1 cellular context compared by ENCODE assay signal in genomic region chr1:94143173-94143808, GRCh38.
TF ChIP-seq lines count a peak whose summit lies in the region.

No MANE protein-coding gene starts in this region.

TF ChIP-seq in SK-N-SH, 30 proteins besides CTCF, POLR2A, EP300 and RAD21 (continued from another document):
- TF ChIP-seq, protein P1, sequence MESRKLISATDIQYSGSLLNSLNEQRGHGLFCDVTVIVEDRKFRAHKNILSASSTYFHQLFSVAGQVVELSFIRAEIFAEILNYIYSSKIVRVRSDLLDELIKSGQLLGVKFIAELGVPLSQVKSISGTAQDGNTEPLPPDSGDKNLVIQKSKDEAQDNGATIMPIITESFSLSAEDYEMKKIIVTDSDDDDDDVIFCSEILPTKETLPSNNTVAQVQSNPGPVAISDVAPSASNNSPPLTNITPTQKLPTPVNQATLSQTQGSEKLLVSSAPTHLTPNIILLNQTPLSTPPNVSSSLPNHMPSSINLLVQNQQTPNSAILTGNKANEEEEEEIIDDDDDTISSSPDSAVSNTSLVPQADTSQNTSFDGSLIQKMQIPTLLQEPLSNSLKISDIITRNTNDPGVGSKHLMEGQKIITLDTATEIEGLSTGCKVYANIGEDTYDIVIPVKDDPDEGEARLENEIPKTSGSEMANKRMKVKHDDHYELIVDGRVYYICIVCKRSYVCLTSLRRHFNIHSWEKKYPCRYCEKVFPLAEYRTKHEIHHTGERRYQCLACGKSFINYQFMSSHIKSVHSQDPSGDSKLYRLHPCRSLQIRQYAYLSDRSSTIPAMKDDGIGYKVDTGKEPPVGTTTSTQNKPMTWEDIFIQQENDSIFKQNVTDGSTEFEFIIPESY (IDR thresholded peaks at IDR 0.05; ENCODE audit: borderline replicate concordance, low read depth), result no peak
- TF ChIP-seq ELF1 (IDR thresholded peaks at IDR 0.05) (no peak), POLR2AphosphoS5 (IDR thresholded peaks at IDR 0.05; ENCODE audit: low read depth, low read length) (no peak), FOSL2 (IDR thresholded peaks at IDR 0.05; ENCODE audit: borderline replicate concordance, low read depth) (no peak), SIN3A (IDR thresholded peaks at IDR 0.05; ENCODE audit: borderline replicate concordance, low read depth, low read length) (no peak), EZH2phosphoT487 (IDR thresholded peaks at IDR 0.05; ENCODE audit: borderline replicate concordance, low read depth) (no peak), MEF2A (IDR thresholded peaks at IDR 0.05; ENCODE audit: borderline replicate concordance, low read depth) (no peak), NRF1 (IDR thresholded peaks at IDR 0.05; ENCODE audit: low read depth, low read length) (no peak), YY1 (IDR thresholded peaks at IDR 0.05; ENCODE audit: low read depth) (no peak), REST (IDR thresholded peaks at IDR 0.05; ENCODE audit: low read depth, low read length) (no peak), RXRA (IDR thresholded peaks at IDR 0.05; ENCODE audit: borderline replicate concordance, low read depth) (no peak)
- TF ChIP-seq, protein P2, sequence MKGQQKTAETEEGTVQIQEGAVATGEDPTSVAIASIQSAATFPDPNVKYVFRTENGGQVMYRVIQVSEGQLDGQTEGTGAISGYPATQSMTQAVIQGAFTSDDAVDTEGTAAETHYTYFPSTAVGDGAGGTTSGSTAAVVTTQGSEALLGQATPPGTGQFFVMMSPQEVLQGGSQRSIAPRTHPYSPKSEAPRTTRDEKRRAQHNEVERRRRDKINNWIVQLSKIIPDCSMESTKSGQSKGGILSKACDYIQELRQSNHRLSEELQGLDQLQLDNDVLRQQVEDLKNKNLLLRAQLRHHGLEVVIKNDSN (IDR thresholded peaks at IDR 0.05; ENCODE audit: borderline replicate concordance, low read depth), result no peak
- TF ChIP-seq, protein P3, sequence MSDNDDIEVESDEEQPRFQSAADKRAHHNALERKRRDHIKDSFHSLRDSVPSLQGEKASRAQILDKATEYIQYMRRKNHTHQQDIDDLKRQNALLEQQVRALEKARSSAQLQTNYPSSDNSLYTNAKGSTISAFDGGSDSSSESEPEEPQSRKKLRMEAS (IDR thresholded peaks at IDR 0.05; ENCODE audit: low read depth), result no peak
